Comparison of ENCODE assay signal across 18 cellular contexts in genomic region chr21:46549650-46550049, GRCh38. TPM values are rescaled to one million over a fixed set of nuclear protein-coding genes. Genes with fewer than 3 reads are reported as not detected.
A peak's percentile ranks its signal among the peaks of the same experiment; 100 is the strongest.
DNase-seq lines count a peak whose midpoint lies in the region; ATAC-seq and TF ChIP-seq lines count a peak whose summit lies in the region.
"Had no signal": no experiment of that assay in that cellular context is flagged by ENCODE, and none has a peak within 500 bp of the region (broad histone marks: within the 10 kb centered on the region; RNA-seq: fewer than 3 reads in every experiment).

No MANE protein-coding gene starts in this region.

- ATAC-seq in activated naive CD8-positive, alpha-beta T cell treated with anti-CD3 and anti-CD28 coated beads, Interleukin-2, amount 50 U/mL, for 24 hours: no peak
- ATAC-seq in T-helper 17 cell: no peak
- ATAC-seq in memory B cell (ENCODE audit: low read depth): no peak
- ATAC-seq in stimulated activated effector memory CD8-positive, alpha-beta T cell treated with anti-CD3 and anti-CD28 coated beads, Interleukin-12 subunit alpha, Interleukin-12 subunit beta, amount 100 ng/mL, for 72 hours: no peak
- no peak for ATAC-seq in psoas muscle
- ATAC-seq: A549, HepG2 had no signal

- H3K9me3 ChIP-seq in T-helper 17 cell (ENCODE audit: control insufficient read depth, low read length, poor library complexity, severe bottlenecking) (no peaks in the 10 kb centered on the region), psoas muscle (no peaks in the 10 kb centered on the region)
- H3K9me3 ChIP-seq: A549, HAP-1 had no signal

- no peak overlapping the region for H3K4me3 ChIP-seq in psoas muscle
- H3K4me3 ChIP-seq: A549, HAP-1 had no signal

- no peak for TF ChIP-seq CTCF in psoas muscle (IDR thresholded peaks at IDR 0.05)

- no peak for DNase-seq in activated naive CD8-positive, alpha-beta T cell treated with anti-CD3 and anti-CD28 coated beads, Interleukin-2, amount 50 U/mL, for 24 hours
- DNase-seq in T-helper 17 cell (no peak), memory B cell (ENCODE audit: low spot score in 2 of 2) (no peak), NCI-H128 (lab: John Stamatoyannopoulos, UW; ENCODE audit: unreplicated experiment) (no peak), retina (no peak), psoas muscle (no peak)
- DNase-seq in stimulated activated effector memory CD8-positive, alpha-beta T cell treated with anti-CD3 and anti-CD28 coated beads, Interleukin-12 subunit alpha, Interleukin-12 subunit beta, amount 100 ng/mL, for 72 hours (ENCODE audit: low spot score in 2 of 2): no peak
- DNase-seq: Karpas-422, MM.1S, NCI-H1105, NCI-H187 treated with DMSO at 0.1 percent for 48 hours, NCI-H446, NCI-H748 treated with DMSO at 0.1 percent for 48 hours had no signal

- no peaks in the 10 kb centered on the region for H3K4me1 ChIP-seq in psoas muscle
- H3K4me1 ChIP-seq: A549, HAP-1 had no signal

- H3K27ac Mint-ChIP-seq in activated naive CD8-positive, alpha-beta T cell: peak overlapping the region; percentile 46
- H3K27ac Mint-ChIP-seq in activated naive CD8-positive, alpha-beta T cell treated with anti-CD3 and anti-CD28 coated beads, Interleukin-2, amount 50 U/mL, for 24 hours: no peak overlapping the region
- H3K27ac Mint-ChIP-seq in T-helper 17 cell (peak overlapping the region; percentile 99), memory B cell (peak overlapping the region; percentile 90)
- peak overlapping the region; percentile 79 for H3K27ac Mint-ChIP-seq in stimulated activated effector memory CD8-positive, alpha-beta T cell treated with anti-CD3 and anti-CD28 coated beads, Interleukin-12 subunit alpha, Interleukin-12 subunit beta, amount 100 ng/mL, for 72 hours

- peaks cover 13 to 100% of the 10 kb centered on the region in 2 donors for H3K36me3 ChIP-seq in psoas muscle (ENCODE audit: insufficient read depth in 1 of 2, low read depth in 1 of 2)

- H3K27ac ChIP-seq in psoas muscle: no peak overlapping the region
- H3K27ac ChIP-seq: A549, C4-2B had no signal

- H3K27me3 ChIP-seq in psoas muscle (ENCODE audit: insufficient read depth in 3 of 3, low read length in 2 of 3): no peaks in the 10 kb centered on the region

- peaks cover 74% of the 10 kb centered on the region for H3K4me1 Mint-ChIP-seq in activated naive CD8-positive, alpha-beta T cell (ENCODE audit: low read depth)
- H3K4me1 Mint-ChIP-seq in activated naive CD8-positive, alpha-beta T cell treated with anti-CD3 and anti-CD28 coated beads, Interleukin-2, amount 50 U/mL, for 24 hours: peaks cover 49% of the 10 kb centered on the region
- H3K4me1 Mint-ChIP-seq in T-helper 17 cell (peaks cover 40% of the 10 kb centered on the region), memory B cell (peaks cover 20% of the 10 kb centered on the region)
- H3K4me1 Mint-ChIP-seq in stimulated activated effector memory CD8-positive, alpha-beta T cell treated with anti-CD3 and anti-CD28 coated beads, Interleukin-12 subunit alpha, Interleukin-12 subunit beta, amount 100 ng/mL, for 72 hours: peaks cover 65% of the 10 kb centered on the region

- H3K4me3 Mint-ChIP-seq in activated naive CD8-positive, alpha-beta T cell: no peak overlapping the region
- H3K4me3 Mint-ChIP-seq in activated naive CD8-positive, alpha-beta T cell treated with anti-CD3 and anti-CD28 coated beads, Interleukin-2, amount 50 U/mL, for 24 hours: no peak overlapping the region
- H3K4me3 Mint-ChIP-seq in T-helper 17 cell: no peak overlapping the region
- no peak overlapping the region for H3K4me3 Mint-ChIP-seq in memory B cell
- H3K4me3 Mint-ChIP-seq in stimulated activated effector memory CD8-positive, alpha-beta T cell treated with anti-CD3 and anti-CD28 coated beads, Interleukin-12 subunit alpha, Interleukin-12 subunit beta, amount 100 ng/mL, for 72 hours: no peak overlapping the region

- H3K36me3 Mint-ChIP-seq in activated naive CD8-positive, alpha-beta T cell: peaks cover 21% of the 10 kb centered on the region
- H3K36me3 Mint-ChIP-seq in activated naive CD8-positive, alpha-beta T cell treated with anti-CD3 and anti-CD28 coated beads, Interleukin-2, amount 50 U/mL, for 24 hours (ENCODE audit: low read depth): peaks cover 20% of the 10 kb centered on the region
- H3K36me3 Mint-ChIP-seq in T-helper 17 cell (ENCODE audit: low read depth) (peaks cover 11% of the 10 kb centered on the region), memory B cell (peaks cover 26% of the 10 kb centered on the region)
- H3K36me3 Mint-ChIP-seq in stimulated activated effector memory CD8-positive, alpha-beta T cell treated with anti-CD3 and anti-CD28 coated beads, Interleukin-12 subunit alpha, Interleukin-12 subunit beta, amount 100 ng/mL, for 72 hours: peaks cover 37% of the 10 kb centered on the region

- 84 to 91% (median 90%) methylated on average over 18 of the region's 18 CpGs for WGBS in psoas muscle, 3 donors

- H3K27me3 Mint-ChIP-seq in activated naive CD8-positive, alpha-beta T cell: no peaks in the 10 kb centered on the region
- H3K27me3 Mint-ChIP-seq in activated naive CD8-positive, alpha-beta T cell treated with anti-CD3 and anti-CD28 coated beads, Interleukin-2, amount 50 U/mL, for 24 hours: no peaks in the 10 kb centered on the region
- no peaks in the 10 kb centered on the region for H3K27me3 Mint-ChIP-seq in T-helper 17 cell
- no peaks in the 10 kb centered on the region for H3K27me3 Mint-ChIP-seq in memory B cell

- peaks cover 4% of the 10 kb centered on the region for H3K9me3 Mint-ChIP-seq in activated naive CD8-positive, alpha-beta T cell (ENCODE audit: low read depth)
- no peaks in the 10 kb centered on the region for H3K9me3 Mint-ChIP-seq in activated naive CD8-positive, alpha-beta T cell treated with anti-CD3 and anti-CD28 coated beads, Interleukin-2, amount 50 U/mL, for 24 hours
- peaks cover 5% of the 10 kb centered on the region for H3K9me3 Mint-ChIP-seq in memory B cell
- H3K9me3 Mint-ChIP-seq in stimulated activated effector memory CD8-positive, alpha-beta T cell treated with anti-CD3 and anti-CD28 coated beads, Interleukin-12 subunit alpha, Interleukin-12 subunit beta, amount 100 ng/mL, for 72 hours: no peaks in the 10 kb centered on the region

- intact Hi-C loops in psoas muscle (cut with DNase I): no loop called here

RNA-seq across cellular contexts. Expression of gene S100B, which starts 55.2 kb away (rescaled TPM):
- total RNA-seq in T-helper 17 cell (not detected), psoas muscle (1 to 10 TPM in 1 of 4 donors, under 1 TPM in 3; 0.52 to 2.0 (median 0.80) TPM)
- polyA plus RNA-seq in psoas muscle: 1 to 10 TPM; 1.1 to 2.0 (median 1.7) TPM
- total RNA-seq: HepG2 had no signal
- polyA plus RNA-seq: A549, HepG2 had no signal
